Comparison of ENCODE assay signal across 1 cellular context in the genomic region with DNA sequence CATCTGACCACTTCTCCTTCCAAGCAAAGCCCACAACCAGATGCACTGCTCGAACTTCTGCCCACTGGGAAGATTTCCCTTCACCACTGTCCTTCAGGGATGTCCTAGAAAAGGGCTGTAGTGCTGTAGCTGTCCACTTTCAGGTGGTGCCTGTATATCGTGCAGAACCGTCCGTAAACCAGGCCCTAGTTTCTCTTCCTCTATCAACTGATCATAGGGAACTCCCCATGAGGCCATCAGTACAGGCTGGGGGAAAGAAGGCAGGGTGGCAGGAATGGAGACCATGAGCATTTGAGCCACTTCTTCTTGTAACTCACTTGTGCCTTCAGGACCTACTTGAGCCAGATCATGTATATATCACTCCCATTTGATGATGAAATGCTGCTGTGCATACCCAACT.
A peak's percentile ranks its signal among the peaks of the same experiment; 100 is the strongest.
TF ChIP-seq lines count a peak whose summit lies in the region.

No MANE protein-coding gene starts in this region.

TF ChIP-seq in GM12878, 131 proteins besides CTCF, POLR2A, EP300 and RAD21 (continued from another document and continues in another):
- TF ChIP-seq, protein P1, sequence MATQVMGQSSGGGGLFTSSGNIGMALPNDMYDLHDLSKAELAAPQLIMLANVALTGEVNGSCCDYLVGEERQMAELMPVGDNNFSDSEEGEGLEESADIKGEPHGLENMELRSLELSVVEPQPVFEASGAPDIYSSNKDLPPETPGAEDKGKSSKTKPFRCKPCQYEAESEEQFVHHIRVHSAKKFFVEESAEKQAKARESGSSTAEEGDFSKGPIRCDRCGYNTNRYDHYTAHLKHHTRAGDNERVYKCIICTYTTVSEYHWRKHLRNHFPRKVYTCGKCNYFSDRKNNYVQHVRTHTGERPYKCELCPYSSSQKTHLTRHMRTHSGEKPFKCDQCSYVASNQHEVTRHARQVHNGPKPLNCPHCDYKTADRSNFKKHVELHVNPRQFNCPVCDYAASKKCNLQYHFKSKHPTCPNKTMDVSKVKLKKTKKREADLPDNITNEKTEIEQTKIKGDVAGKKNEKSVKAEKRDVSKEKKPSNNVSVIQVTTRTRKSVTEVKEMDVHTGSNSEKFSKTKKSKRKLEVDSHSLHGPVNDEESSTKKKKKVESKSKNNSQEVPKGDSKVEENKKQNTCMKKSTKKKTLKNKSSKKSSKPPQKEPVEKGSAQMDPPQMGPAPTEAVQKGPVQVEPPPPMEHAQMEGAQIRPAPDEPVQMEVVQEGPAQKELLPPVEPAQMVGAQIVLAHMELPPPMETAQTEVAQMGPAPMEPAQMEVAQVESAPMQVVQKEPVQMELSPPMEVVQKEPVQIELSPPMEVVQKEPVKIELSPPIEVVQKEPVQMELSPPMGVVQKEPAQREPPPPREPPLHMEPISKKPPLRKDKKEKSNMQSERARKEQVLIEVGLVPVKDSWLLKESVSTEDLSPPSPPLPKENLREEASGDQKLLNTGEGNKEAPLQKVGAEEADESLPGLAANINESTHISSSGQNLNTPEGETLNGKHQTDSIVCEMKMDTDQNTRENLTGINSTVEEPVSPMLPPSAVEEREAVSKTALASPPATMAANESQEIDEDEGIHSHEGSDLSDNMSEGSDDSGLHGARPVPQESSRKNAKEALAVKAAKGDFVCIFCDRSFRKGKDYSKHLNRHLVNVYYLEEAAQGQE (IDR thresholded peaks at IDR 0.05; ENCODE audit: low read depth, low read length), result peak; percentile 37; the same call in 1 of the 2 replicates
- TF ChIP-seq TAF1 (IDR thresholded peaks at IDR 0.05; ENCODE audit: borderline replicate concordance, low read depth, low read length) (no peak), IRF4 (IDR thresholded peaks at IDR 0.05; ENCODE audit: low read depth, low read length) (no peak), ZNF384 (IDR thresholded peaks at IDR 0.05; ENCODE audit: borderline replicate concordance, low read depth, low read length) (no peak), MEF2B (IDR thresholded peaks at IDR 0.05; ENCODE audit: partially characterized antibody, poor library complexity, severe bottlenecking) (no peak), LARP7 (IDR thresholded peaks at IDR 0.05) (no peak), DPF2 (IDR thresholded peaks at IDR 0.05) (0 out of 2 replicates have a peak, but pooled peaks have one; percentile 20), JUND (IDR thresholded peaks at IDR 0.05; ENCODE audit: low read depth, low read length) (no peak), SUPT20H (IDR thresholded peaks at IDR 0.05; ENCODE audit: borderline replicate concordance, control insufficient read depth, low read depth, low read length) (no peak), SPI1 (IDR thresholded peaks at IDR 0.05; ENCODE audit: borderline replicate concordance, insufficient read depth, low read depth, low read length) (peak; percentile 82), ZNF274 (IDR thresholded peaks at IDR 0.05; ENCODE audit: insufficient read depth, insufficient read length) (no peak), POLR2AphosphoS2 (IDR thresholded peaks at IDR 0.05; ENCODE audit: low read depth, low read length) (no peak), EED (IDR thresholded peaks at IDR 0.05; ENCODE audit: low read depth) (no peak), SREBF1 (IDR thresholded peaks at IDR 0.05; ENCODE audit: low read length) (no peak), POLR2AphosphoS5 (IDR thresholded peaks at IDR 0.05; ENCODE audit: low read length) (no peak), GABPA (IDR thresholded peaks at IDR 0.05; ENCODE audit: low read depth) (no peak), BHLHE40 (IDR thresholded peaks at IDR 0.05; ENCODE audit: borderline replicate concordance in 1 of 2, low read depth in 2 of 2, low read length in 1 of 2) (0 out of 4 replicates have a peak, but pooled peaks of 1 of the 2 experiments have one; percentile 12), CBX3 (IDR thresholded peaks at IDR 0.05; ENCODE audit: borderline replicate concordance, low read depth) (no peak), ETV6 (conservative IDR thresholded peaks at IDR 0.05 in 1 of 2, IDR thresholded peaks at IDR 0.05 in 1 of 2; ENCODE audit: borderline replicate concordance in 1 of 2, low read depth in 1 of 2) (no peak)
- TF ChIP-seq, protein P2, sequence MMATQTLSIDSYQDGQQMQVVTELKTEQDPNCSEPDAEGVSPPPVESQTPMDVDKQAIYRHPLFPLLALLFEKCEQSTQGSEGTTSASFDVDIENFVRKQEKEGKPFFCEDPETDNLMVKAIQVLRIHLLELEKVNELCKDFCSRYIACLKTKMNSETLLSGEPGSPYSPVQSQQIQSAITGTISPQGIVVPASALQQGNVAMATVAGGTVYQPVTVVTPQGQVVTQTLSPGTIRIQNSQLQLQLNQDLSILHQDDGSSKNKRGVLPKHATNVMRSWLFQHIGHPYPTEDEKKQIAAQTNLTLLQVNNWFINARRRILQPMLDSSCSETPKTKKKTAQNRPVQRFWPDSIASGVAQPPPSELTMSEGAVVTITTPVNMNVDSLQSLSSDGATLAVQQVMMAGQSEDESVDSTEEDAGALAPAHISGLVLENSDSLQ (IDR thresholded peaks at IDR 0.05), result no peak
- TF ChIP-seq, protein P3, sequence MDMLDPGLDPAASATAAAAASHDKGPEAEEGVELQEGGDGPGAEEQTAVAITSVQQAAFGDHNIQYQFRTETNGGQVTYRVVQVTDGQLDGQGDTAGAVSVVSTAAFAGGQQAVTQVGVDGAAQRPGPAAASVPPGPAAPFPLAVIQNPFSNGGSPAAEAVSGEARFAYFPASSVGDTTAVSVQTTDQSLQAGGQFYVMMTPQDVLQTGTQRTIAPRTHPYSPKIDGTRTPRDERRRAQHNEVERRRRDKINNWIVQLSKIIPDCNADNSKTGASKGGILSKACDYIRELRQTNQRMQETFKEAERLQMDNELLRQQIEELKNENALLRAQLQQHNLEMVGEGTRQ (IDR thresholded peaks at IDR 0.05; ENCODE audit: borderline replicate concordance, low read depth, low read length), result no peak
- TF ChIP-seq, protein P4, sequence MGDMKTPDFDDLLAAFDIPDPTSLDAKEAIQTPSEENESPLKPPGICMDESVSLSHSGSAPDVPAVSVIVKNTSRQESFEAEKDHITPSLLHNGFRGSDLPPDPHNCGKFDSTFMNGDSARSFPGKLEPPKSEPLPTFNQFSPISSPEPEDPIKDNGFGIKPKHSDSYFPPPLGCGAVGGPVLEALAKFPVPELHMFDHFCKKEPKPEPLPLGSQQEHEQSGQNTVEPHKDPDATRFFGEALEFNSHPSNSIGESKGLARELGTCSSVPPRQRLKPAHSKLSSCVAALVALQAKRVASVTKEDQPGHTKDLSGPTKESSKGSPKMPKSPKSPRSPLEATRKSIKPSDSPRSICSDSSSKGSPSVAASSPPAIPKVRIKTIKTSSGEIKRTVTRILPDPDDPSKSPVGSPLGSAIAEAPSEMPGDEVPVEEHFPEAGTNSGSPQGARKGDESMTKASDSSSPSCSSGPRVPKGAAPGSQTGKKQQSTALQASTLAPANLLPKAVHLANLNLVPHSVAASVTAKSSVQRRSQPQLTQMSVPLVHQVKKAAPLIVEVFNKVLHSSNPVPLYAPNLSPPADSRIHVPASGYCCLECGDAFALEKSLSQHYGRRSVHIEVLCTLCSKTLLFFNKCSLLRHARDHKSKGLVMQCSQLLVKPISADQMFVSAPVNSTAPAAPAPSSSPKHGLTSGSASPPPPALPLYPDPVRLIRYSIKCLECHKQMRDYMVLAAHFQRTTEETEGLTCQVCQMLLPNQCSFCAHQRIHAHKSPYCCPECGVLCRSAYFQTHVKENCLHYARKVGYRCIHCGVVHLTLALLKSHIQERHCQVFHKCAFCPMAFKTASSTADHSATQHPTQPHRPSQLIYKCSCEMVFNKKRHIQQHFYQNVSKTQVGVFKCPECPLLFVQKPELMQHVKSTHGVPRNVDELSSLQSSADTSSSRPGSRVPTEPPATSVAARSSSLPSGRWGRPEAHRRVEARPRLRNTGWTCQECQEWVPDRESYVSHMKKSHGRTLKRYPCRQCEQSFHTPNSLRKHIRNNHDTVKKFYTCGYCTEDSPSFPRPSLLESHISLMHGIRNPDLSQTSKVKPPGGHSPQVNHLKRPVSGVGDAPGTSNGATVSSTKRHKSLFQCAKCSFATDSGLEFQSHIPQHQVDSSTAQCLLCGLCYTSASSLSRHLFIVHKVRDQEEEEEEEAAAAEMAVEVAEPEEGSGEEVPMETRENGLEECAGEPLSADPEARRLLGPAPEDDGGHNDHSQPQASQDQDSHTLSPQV (IDR thresholded peaks at IDR 0.05), result no peak
- TF ChIP-seq, protein P5, sequence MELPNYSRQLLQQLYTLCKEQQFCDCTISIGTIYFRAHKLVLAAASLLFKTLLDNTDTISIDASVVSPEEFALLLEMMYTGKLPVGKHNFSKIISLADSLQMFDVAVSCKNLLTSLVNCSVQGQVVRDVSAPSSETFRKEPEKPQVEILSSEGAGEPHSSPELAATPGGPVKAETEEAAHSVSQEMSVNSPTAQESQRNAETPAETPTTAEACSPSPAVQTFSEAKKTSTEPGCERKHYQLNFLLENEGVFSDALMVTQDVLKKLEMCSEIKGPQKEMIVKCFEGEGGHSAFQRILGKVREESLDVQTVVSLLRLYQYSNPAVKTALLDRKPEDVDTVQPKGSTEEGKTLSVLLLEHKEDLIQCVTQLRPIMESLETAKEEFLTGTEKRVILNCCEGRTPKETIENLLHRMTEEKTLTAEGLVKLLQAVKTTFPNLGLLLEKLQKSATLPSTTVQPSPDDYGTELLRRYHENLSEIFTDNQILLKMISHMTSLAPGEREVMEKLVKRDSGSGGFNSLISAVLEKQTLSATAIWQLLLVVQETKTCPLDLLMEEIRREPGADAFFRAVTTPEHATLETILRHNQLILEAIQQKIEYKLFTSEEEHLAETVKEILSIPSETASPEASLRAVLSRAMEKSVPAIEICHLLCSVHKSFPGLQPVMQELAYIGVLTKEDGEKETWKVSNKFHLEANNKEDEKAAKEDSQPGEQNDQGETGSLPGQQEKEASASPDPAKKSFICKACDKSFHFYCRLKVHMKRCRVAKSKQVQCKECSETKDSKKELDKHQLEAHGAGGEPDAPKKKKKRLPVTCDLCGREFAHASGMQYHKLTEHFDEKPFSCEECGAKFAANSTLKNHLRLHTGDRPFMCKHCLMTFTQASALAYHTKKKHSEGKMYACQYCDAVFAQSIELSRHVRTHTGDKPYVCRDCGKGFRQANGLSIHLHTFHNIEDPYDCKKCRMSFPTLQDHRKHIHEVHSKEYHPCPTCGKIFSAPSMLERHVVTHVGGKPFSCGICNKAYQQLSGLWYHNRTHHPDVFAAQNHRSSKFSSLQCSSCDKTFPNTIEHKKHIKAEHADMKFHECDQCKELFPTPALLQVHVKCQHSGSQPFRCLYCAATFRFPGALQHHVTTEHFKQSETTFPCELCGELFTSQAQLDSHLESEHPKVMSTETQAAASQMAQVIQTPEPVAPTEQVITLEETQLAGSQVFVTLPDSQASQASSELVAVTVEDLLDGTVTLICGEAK (IDR thresholded peaks at IDR 0.05; ENCODE audit: borderline replicate concordance), result no peak
- TF ChIP-seq, protein P6, sequence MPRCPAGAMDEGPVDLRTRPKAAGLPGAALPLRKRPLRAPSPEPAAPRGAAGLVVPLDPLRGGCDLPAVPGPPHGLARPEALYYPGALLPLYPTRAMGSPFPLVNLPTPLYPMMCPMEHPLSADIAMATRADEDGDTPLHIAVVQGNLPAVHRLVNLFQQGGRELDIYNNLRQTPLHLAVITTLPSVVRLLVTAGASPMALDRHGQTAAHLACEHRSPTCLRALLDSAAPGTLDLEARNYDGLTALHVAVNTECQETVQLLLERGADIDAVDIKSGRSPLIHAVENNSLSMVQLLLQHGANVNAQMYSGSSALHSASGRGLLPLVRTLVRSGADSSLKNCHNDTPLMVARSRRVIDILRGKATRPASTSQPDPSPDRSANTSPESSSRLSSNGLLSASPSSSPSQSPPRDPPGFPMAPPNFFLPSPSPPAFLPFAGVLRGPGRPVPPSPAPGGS (IDR thresholded peaks at IDR 0.05; ENCODE audit: borderline replicate concordance, insufficient read depth, low read depth, low read length, poor library complexity, severe bottlenecking), result no peak
- TF ChIP-seq, protein P7, sequence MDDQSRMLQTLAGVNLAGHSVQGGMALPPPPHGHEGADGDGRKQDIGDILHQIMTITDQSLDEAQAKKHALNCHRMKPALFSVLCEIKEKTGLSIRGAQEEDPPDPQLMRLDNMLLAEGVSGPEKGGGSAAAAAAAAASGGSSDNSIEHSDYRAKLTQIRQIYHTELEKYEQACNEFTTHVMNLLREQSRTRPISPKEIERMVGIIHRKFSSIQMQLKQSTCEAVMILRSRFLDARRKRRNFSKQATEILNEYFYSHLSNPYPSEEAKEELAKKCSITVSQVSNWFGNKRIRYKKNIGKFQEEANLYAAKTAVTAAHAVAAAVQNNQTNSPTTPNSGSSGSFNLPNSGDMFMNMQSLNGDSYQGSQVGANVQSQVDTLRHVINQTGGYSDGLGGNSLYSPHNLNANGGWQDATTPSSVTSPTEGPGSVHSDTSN (IDR thresholded peaks at IDR 0.05; ENCODE audit: insufficient replicate concordance, low read depth, low read length), result no peak
- TF ChIP-seq, protein P8, sequence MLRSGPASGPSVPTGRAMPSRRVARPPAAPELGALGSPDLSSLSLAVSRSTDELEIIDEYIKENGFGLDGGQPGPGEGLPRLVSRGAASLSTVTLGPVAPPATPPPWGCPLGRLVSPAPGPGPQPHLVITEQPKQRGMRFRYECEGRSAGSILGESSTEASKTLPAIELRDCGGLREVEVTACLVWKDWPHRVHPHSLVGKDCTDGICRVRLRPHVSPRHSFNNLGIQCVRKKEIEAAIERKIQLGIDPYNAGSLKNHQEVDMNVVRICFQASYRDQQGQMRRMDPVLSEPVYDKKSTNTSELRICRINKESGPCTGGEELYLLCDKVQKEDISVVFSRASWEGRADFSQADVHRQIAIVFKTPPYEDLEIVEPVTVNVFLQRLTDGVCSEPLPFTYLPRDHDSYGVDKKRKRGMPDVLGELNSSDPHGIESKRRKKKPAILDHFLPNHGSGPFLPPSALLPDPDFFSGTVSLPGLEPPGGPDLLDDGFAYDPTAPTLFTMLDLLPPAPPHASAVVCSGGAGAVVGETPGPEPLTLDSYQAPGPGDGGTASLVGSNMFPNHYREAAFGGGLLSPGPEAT (IDR thresholded peaks at IDR 0.05; ENCODE audit: low read depth), result no peak
